In the genomic region with DNA sequence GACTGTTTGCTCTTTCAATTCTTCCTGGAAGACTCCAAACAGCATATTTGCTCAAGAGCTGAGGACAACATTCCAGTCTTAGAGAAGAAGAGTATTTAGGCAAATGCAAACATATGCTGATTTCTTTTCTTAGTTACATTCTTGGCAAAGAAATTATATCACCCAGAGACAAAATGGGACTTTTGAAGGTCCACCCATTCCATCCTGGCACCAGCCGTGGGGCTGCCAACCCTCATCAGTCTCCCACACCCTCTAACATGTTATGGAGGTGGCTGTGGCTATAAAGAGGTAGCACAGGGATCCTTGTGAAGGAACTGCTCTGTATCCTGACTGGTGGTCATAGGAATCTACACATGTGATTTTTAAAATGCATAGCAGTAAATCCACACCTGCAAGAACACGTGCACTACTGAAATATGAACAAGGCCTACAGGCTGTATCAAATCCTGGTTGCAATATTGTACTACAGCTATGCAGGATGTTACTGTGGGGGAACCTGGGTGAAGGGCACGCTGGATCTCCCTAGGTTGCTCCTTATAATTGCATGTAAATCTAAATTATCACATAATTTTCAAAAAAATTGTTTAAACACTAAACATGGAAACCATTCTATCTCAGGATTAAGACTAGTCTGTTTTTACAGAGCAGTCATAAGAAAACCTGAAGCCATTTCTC, we compare ENCODE assay signal across 31 cellular contexts.
"Had no signal": no experiment of that assay in that cellular context is flagged by ENCODE, and none has a peak within 500 bp of the region (broad histone marks: within the 10 kb centered on the region; RNA-seq: fewer than 3 reads in every experiment).

No MANE protein-coding gene starts in this region.

- ATAC-seq: activated CD4-positive, CD25-positive, alpha-beta regulatory T cell treated with anti-CD3 and anti-CD28 coated beads, Interleukin-2, amount 50 U/mL, for 24 hours; activated T-cell treated with anti-CD3 and anti-CD28 coated beads, Interleukin-2, amount 50 U/mL, for 4 hours; PC-3; Right ventricle myocardium inferior; SK-N-SH treated with all-trans-retinoic acid at 6 μM for 48 hours; T-cell; T-helper 17 cell; WTC11 had no signal

- H3K27me3 ChIP-seq: brain microvascular endothelial cell, MG63, Peyer's patch had no signal

- H3K4me3 ChIP-seq: MG63, Peyer's patch had no signal

- H3K4me1 ChIP-seq: Peyer's patch had no signal

- DNase-seq: activated CD4-positive, alpha-beta memory T cell treated with anti-CD3 and anti-CD28 coated beads for 36 hours; activated CD4-positive, alpha-beta T cell treated with anti-CD3 and anti-CD28 coated beads for 4 hours; activated CD4-positive, alpha-beta T cell treated with anti-CD3 and anti-CD28 coated beads, Interleukin-2, amount 50 U/mL, for 1 hour; activated CD8-positive, alpha-beta memory T cell treated with anti-CD3 and anti-CD28 coated beads, Interleukin-2, amount 50 U/mL, for 4 hours; activated naive CD4-positive, alpha-beta T cell; activated naive CD4-positive, alpha-beta T cell treated with anti-CD3 and anti-CD28 coated beads, Interleukin-2, amount 50 U/mL, for 16 hours; activated naive CD8-positive, alpha-beta T cell treated with anti-CD3 and anti-CD28 coated beads for 36 hours; activated T-cell treated with anti-CD3 and anti-CD28 coated beads for 4 hours; activated T-cell treated with anti-CD3 and anti-CD28 coated beads, Interleukin-2, amount 50 U/mL, for 4 hours; amniotic stem cell; brain microvascular endothelial cell; Kasumi-1; KG1; MG63; NCI-H1048; NCI-H1436 treated with DMSO at 0.1 percent for 48 hours; NCI-H1694 treated with DMSO at 0.1 percent for 48 hours; NCI-H2029; NCI-H345; NCI-H524 treated with DMSO at 0.1 percent for 48 hours; PC-3; SIG-M5; T-cell; T-helper 17 cell; T-helper 9 cell had no signal

- H3K27ac ChIP-seq: brain microvascular endothelial cell, Peyer's patch, RWPE1 had no signal

- H3K36me3 ChIP-seq: brain microvascular endothelial cell, MG63, Peyer's patch had no signal

- H3K9me3 ChIP-seq: MG63, Peyer's patch had no signal
